ENCODE assay signal across 21 cellular contexts in the genomic region with DNA sequence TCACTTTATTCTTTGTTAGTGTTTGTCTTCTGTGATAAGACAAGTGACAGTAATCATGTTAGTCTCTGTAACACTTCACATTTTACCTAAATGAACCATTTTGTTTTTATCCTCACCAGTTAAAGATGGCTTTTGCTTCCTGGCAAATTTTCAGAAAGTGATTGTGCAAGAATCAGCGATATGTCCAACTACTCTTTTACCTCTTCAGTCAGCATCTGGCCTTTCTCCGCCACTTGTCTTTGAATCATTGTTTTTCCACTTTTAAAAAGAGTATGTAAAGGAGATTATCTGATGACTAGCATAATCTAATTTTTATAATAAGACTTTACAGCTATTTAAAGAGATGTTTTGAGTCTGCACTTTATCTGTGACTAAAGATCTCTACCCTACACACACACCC. TPM values are rescaled to one million over a fixed set of nuclear protein-coding genes. Genes with fewer than 3 reads are reported as not detected.
DNase-seq lines count a peak whose midpoint lies in the region; ATAC-seq and TF ChIP-seq lines count a peak whose summit lies in the region.
"Had no signal": no experiment of that assay in that cellular context is flagged by ENCODE, and none has a peak within 500 bp of the region (broad histone marks: within the 10 kb centered on the region; RNA-seq: fewer than 3 reads in every experiment).

No MANE protein-coding gene starts in this region.

- intact Hi-C loops in vagina (cut with DNase I): no loop called here

- H3K9me2 ChIP-seq in GM23338 (ENCODE audit: insufficient read depth): no peaks in the 10 kb centered on the region

- no peaks in the 10 kb centered on the region for H4K20me1 ChIP-seq in GM23338 (replicated peaks; ENCODE audit: insufficient read depth)

- H3K4me3 ChIP-seq in GM23338 (no peak overlapping the region), vagina (no peak overlapping the region)
- H3K4me3 ChIP-seq: adrenal gland, skin epidermis had no signal

- H3K27me3 ChIP-seq in GM23338 (ENCODE audit: insufficient read depth): no peaks in the 10 kb centered on the region
- H3K27me3 ChIP-seq in vagina: no peaks in the 10 kb centered on the region
- H3K27me3 ChIP-seq: adrenal gland had no signal

- H3K9me3 Mint-ChIP-seq in GM23338 (no peaks in the 10 kb centered on the region), glutamatergic neuron (ENCODE audit: unreplicated experiment) (no peaks in the 10 kb centered on the region)
- H3K9me3 Mint-ChIP-seq: activated CD4-positive, alpha-beta T cell treated with anti-CD3 and anti-CD28 coated beads, Interleukin-2, amount 10 ng/mL, durations not matched to agents 24 days and 14 days had no signal

- TF ChIP-seq CTCF in GM23338 (conservative IDR thresholded peaks at IDR 0.05; ENCODE audit: low read depth in 2 of 2) (no peak), glutamatergic neuron (IDR thresholded peaks at IDR 0.05; ENCODE audit: partially characterized antibody, unreplicated experiment) (no peak), vagina (IDR thresholded peaks at IDR 0.05) (no peak)

- H3K9me3 ChIP-seq in vagina: no peaks in the 10 kb centered on the region
- H3K9me3 ChIP-seq: adrenal gland had no signal

- H3K4me1 ChIP-seq in GM23338 (ENCODE audit: insufficient read depth): peaks cover 35% of the 10 kb centered on the region
- H3K4me1 ChIP-seq in vagina: peaks cover 12% of the 10 kb centered on the region
- H3K4me1 ChIP-seq: adrenal gland had no signal

- no peak overlapping the region for H2AFZ ChIP-seq in GM23338

- no peaks in the 10 kb centered on the region for H3K79me2 ChIP-seq in GM23338 (replicated peaks; ENCODE audit: insufficient read depth)

- no peak overlapping the region for H3K27ac ChIP-seq in GM23338 (ENCODE audit: low read depth)
- H3K27ac ChIP-seq in vagina: no peak overlapping the region
- H3K27ac ChIP-seq: adrenal gland, skin epidermis had no signal

- no peak overlapping the region for H3K4me2 ChIP-seq in GM23338

- H3K27me3 Mint-ChIP-seq in GM23338 (ENCODE audit: insufficient read depth, low read depth, poor library complexity) (no peaks in the 10 kb centered on the region), glutamatergic neuron (ENCODE audit: unreplicated experiment) (no peaks in the 10 kb centered on the region)
- H3K27me3 Mint-ChIP-seq: activated CD4-positive, alpha-beta T cell treated with anti-CD3 and anti-CD28 coated beads, Interleukin-2, amount 10 ng/mL, durations not matched to agents 24 days and 14 days; central memory CD8-positive, alpha-beta T cell; memory B cell had no signal

- no peak for DNase-seq in GM23338 (ENCODE audit: low spot score)
- peak; percentile 27 for DNase-seq in NCI-H2107 (lab: John Stamatoyannopoulos, UW)
- DNase-seq in SK-N-DZ (ENCODE audit: low spot score): peak; percentile 62
- no peak for DNase-seq in glutamatergic neuron
- no peak for DNase-seq in H4 (ENCODE audit: low spot score)
- no peak for DNase-seq in vagina (ENCODE audit: extremely low spot score in 2 of 2)
- DNase-seq: activated CD4-positive, alpha-beta T cell treated with anti-CD3 and anti-CD28 coated beads, Interleukin-2, amount 10 ng/mL, durations not matched to agents 24 days and 14 days; activated CD8-positive, alpha-beta memory T cell treated with anti-CD3 and anti-CD28 coated beads, Interleukin-2, amount 50 U/mL, for 4 hours; activated effector memory CD4-positive, alpha-beta T cell treated with anti-CD3 and anti-CD28 coated beads, Interleukin-2, amount 50 U/mL, for 16 hours; adrenal gland; AML-193; effector CD4-positive, alpha-beta T cell; Karpas-422; natural killer cell; posterior cingulate gyrus; stimulated activated CD4-positive, alpha-beta T cell treated with anti-CD3 and anti-CD28 coated beads, Interleukin-2, amount 100 ng/mL, for 48 hours had no signal

- H3K4me1 Mint-ChIP-seq in GM23338 (peaks cover 28% of the 10 kb centered on the region), glutamatergic neuron (ENCODE audit: low read depth, unreplicated experiment) (peaks cover 21% of the 10 kb centered on the region)
- H3K4me1 Mint-ChIP-seq: activated CD4-positive, alpha-beta T cell treated with anti-CD3 and anti-CD28 coated beads, Interleukin-2, amount 10 ng/mL, durations not matched to agents 24 days and 14 days; central memory CD8-positive, alpha-beta T cell; memory B cell; natural killer cell had no signal

- H3K36me3 Mint-ChIP-seq in GM23338 (ENCODE audit: low read depth) (no peaks in the 10 kb centered on the region), glutamatergic neuron (ENCODE audit: unreplicated experiment) (no peaks in the 10 kb centered on the region)
- H3K36me3 Mint-ChIP-seq: memory B cell, natural killer cell had no signal

- ATAC-seq in GM23338 (no peak), GM18909 (IDR thresholded peaks at IDR 0.05; ENCODE audit: poor library complexity, unreplicated experiment) (no peak)
- ATAC-seq: esophagus mucosa, natural killer cell had no signal

- H3F3A ChIP-seq in GM23338 (replicated peaks; ENCODE audit: low read depth): no peaks in the 10 kb centered on the region

- H3K27ac Mint-ChIP-seq in GM23338 (0 out of 2 replicates have a peak overlapping the region, but pooled peaks have one; percentile 24), glutamatergic neuron (ENCODE audit: unreplicated experiment) (no peak overlapping the region)
- H3K27ac Mint-ChIP-seq: activated CD4-positive, alpha-beta T cell treated with anti-CD3 and anti-CD28 coated beads, Interleukin-2, amount 10 ng/mL, durations not matched to agents 24 days and 14 days; memory B cell; natural killer cell had no signal

- H3K4me3 Mint-ChIP-seq in GM23338: no peak overlapping the region
- peak overlapping the region; percentile 81 for H3K4me3 Mint-ChIP-seq in glutamatergic neuron (ENCODE audit: unreplicated experiment)
- H3K4me3 Mint-ChIP-seq: activated CD4-positive, alpha-beta T cell treated with anti-CD3 and anti-CD28 coated beads, Interleukin-2, amount 10 ng/mL, durations not matched to agents 24 days and 14 days; central memory CD8-positive, alpha-beta T cell; memory B cell; natural killer cell had no signal

- no peak for TF ChIP-seq POLR2A in vagina (IDR thresholded peaks at IDR 0.05)

- H3K36me3 ChIP-seq in GM23338 (ENCODE audit: insufficient read depth): no peaks in the 10 kb centered on the region
- no peaks in the 10 kb centered on the region for H3K36me3 ChIP-seq in vagina
- H3K36me3 ChIP-seq: adrenal gland had no signal

TF ChIP-seq in GM23338, 12 proteins besides CTCF, POLR2A, EP300 and RAD21 (continues in another document):
- TF ChIP-seq ZNF114 (CRISPR knock-in tag; IDR thresholded peaks at IDR 0.05) (no peak), CREB1 (CRISPR knock-in tag; IDR thresholded peaks at IDR 0.05; ENCODE audit: low read depth) (no peak)

RNA-seq across cellular contexts. Expression of a gene that starts 3.5 kb away (rescaled TPM):
- 2.6 and 11.5 TPM in 2 replicates for total RNA-seq in GM23338 (2014; rRNA removed; shearing (Covaris generic))
- 4.0 and 4.8 TPM in 2 replicates for polyA plus RNA-seq in GM23338 (2016; fragmentation: Nextera tagmentation; extraction: Ambion mirVana)
- polyA plus RNA-seq in SK-N-DZ (2014; cell fraction: cytosol; rRNA removed): 3.0 and 5.8 TPM in 2 replicates
- polyA plus RNA-seq in SK-N-DZ (2014; cell fraction: nucleus; rRNA removed): 0.92 and 4.2 TPM in 2 replicates
- total RNA-seq in glutamatergic neuron (ENCODE audit: unreplicated experiment) (57.8 TPM), vagina (2.2 TPM)
- total RNA-seq in H4 (2014; rRNA removed; shearing (Covaris generic)): 0.12 TPM in 1 of 2 replicates, not detected in the other
- total RNA-seq: activated CD4-positive, alpha-beta T cell treated with anti-CD3 and anti-CD28 coated beads, Interleukin-2, amount 10 ng/mL, durations not matched to agents 24 days and 14 days; natural killer cell had no signal

Comparison
In these comparisons a context has a peak if more than half of its experiments do, and no peak if none do; other contexts are left out.
1. DNase-seq: peak in NCI-H2107 (single experiment) and SK-N-DZ (single experiment); none in GM23338 (single experiment), glutamatergic neuron (single experiment), H4 (single experiment) and vagina (0 of 2).